ENCODE assay signal across 1 cellular context in genomic region chr7:875051-875450, GRCh38.
TF ChIP-seq lines count a peak whose summit lies in the region.

No MANE protein-coding gene starts in this region.

TF ChIP-seq in HCT116, 20 proteins besides CTCF, POLR2A, EP300 and RAD21 (continued from another document):
- TF ChIP-seq REST (IDR thresholded peaks at IDR 0.05; ENCODE audit: low read depth) (no peak), ZBTB33 (IDR thresholded peaks at IDR 0.05; ENCODE audit: extremely low read depth, insufficient replicate concordance, low read length) (no peak)
